ENCODE assay signal across 1 cellular context in genomic region chr18:51168031-51168742, GRCh38.
A peak's percentile ranks its signal among the peaks of the same experiment; 100 is the strongest.
TF ChIP-seq lines count a peak whose summit lies in the region.

No MANE protein-coding gene starts in this region.

TF ChIP-seq in H1, 55 proteins besides CTCF, POLR2A, EP300 and RAD21:
- TF ChIP-seq BCL11A (IDR thresholded peaks at IDR 0.05; ENCODE audit: low read depth in 2 of 2, low read length in 2 of 2) = peak in 1 of 2 experiments; percentile 71
- TF ChIP-seq RXRA (IDR thresholded peaks at IDR 0.05; ENCODE audit: insufficient read depth, low read depth, low read length) = no peak
- TF ChIP-seq POLR2AphosphoS5 (IDR thresholded peaks at IDR 0.05; ENCODE audit: low read depth, low read length) = no peak
- no peak for TF ChIP-seq SUZ12 (IDR thresholded peaks at IDR 0.05; ENCODE audit: low read length)
- TF ChIP-seq ATF2 (IDR thresholded peaks at IDR 0.05; ENCODE audit: low read length) = peak; percentile 64; the same call in 1 of the 2 replicates
- peak; percentile 55 for TF ChIP-seq ASH2L (IDR thresholded peaks at IDR 0.05; ENCODE audit: low read length)
- TF ChIP-seq KDM4A (IDR thresholded peaks at IDR 0.05; ENCODE audit: low read depth, low read length, severe bottlenecking) = no peak
- no peak for TF ChIP-seq MAX (IDR thresholded peaks at IDR 0.05)
- TF ChIP-seq TAF1 (IDR thresholded peaks at IDR 0.05; ENCODE audit: low read depth, low read length) = no peak
- no peak for TF ChIP-seq TBP (IDR thresholded peaks at IDR 0.05; ENCODE audit: low read depth, low read length)
- peak; percentile 31; the same call in 1 of the 2 replicates for TF ChIP-seq SP2 (IDR thresholded peaks at IDR 0.05; ENCODE audit: low read length)
- 0 out of 2 replicates have a peak, but pooled peaks have one; percentile 23 for TF ChIP-seq TCF12 (IDR thresholded peaks at IDR 0.05; ENCODE audit: low read depth, low read length)
- peak; percentile 76 for TF ChIP-seq SP1 (IDR thresholded peaks at IDR 0.05; ENCODE audit: low read depth, low read length)
- TF ChIP-seq CHD2 (IDR thresholded peaks at IDR 0.05; ENCODE audit: low read length) = 0 out of 2 replicates have a peak, but pooled peaks have one; percentile 34
- no peak for TF ChIP-seq FOSL1 (IDR thresholded peaks at IDR 0.05; ENCODE audit: insufficient read depth, low read depth, low read length)
- no peak for TF ChIP-seq CBX5 (IDR thresholded peaks at IDR 0.05; ENCODE audit: low read depth, low read length)
- TF ChIP-seq NRF1 (IDR thresholded peaks at IDR 0.05; ENCODE audit: low read depth, low read length) = no peak
- TF ChIP-seq SAP30 (IDR thresholded peaks at IDR 0.05; ENCODE audit: insufficient read depth, insufficient replicate concordance, low read length) = no peak
- TF ChIP-seq SIX5 (IDR thresholded peaks at IDR 0.05; ENCODE audit: low read depth, low read length) = no peak
- TF ChIP-seq SP4 (IDR thresholded peaks at IDR 0.05; ENCODE audit: low read length) = no peak
- TF ChIP-seq HDAC6 (IDR thresholded peaks at IDR 0.05; ENCODE audit: low read depth, low read length) = no peak
- TF ChIP-seq ZNF274 (IDR thresholded peaks at IDR 0.05; ENCODE audit: borderline replicate concordance, extremely low read depth, low read length) = no peak
- no peak for TF ChIP-seq EZH2 (IDR thresholded peaks at IDR 0.05; ENCODE audit: low read depth, low read length, severe bottlenecking)
- 0 out of 2 replicates have a peak, but pooled peaks have one; percentile 10 for TF ChIP-seq POU5F1 (IDR thresholded peaks at IDR 0.05; ENCODE audit: low read depth, low read length)
- no peak for TF ChIP-seq SIN3A (conservative IDR thresholded peaks at IDR 0.05 in 1 of 2, IDR thresholded peaks at IDR 0.05 in 1 of 2; ENCODE audit: low read depth in 1 of 2, low read length in 2 of 2)
- TF ChIP-seq ATF3 (IDR thresholded peaks at IDR 0.05; ENCODE audit: insufficient read depth, low read depth, low read length) = no peak
- TF ChIP-seq HDAC2 (IDR thresholded peaks at IDR 0.05; ENCODE audit: borderline replicate concordance in 1 of 2, low read depth in 2 of 2, low read length in 2 of 2) = 0 out of 4 replicates have a peak, but pooled peaks of 1 of the 2 experiments have one; percentile 38
- TF ChIP-seq CREB1 (IDR thresholded peaks at IDR 0.05) = no peak
- no peak for TF ChIP-seq PHF8 (conservative IDR thresholded peaks at IDR 0.05; ENCODE audit: low read depth, low read length)
- no peak for TF ChIP-seq TAF7 (optimal IDR thresholded peaks at IDR 0.05; ENCODE audit: borderline replicate concordance, low read depth, low read length)
- TF ChIP-seq CBX8 (IDR thresholded peaks at IDR 0.05; ENCODE audit: borderline replicate concordance, low read depth, low read length) = no peak
- TF ChIP-seq CEBPB (IDR thresholded peaks at IDR 0.05; ENCODE audit: low read depth, low read length) = peak; percentile 88
- TF ChIP-seq TEAD4 (IDR thresholded peaks at IDR 0.05; ENCODE audit: low read depth, low read length) = peak; percentile 95
- peak; percentile 88 for TF ChIP-seq NANOG (IDR thresholded peaks at IDR 0.05; ENCODE audit: insufficient read depth, low read depth, low read length, poor library complexity, severe bottlenecking)
- no peak for TF ChIP-seq GABPA (IDR thresholded peaks at IDR 0.05; ENCODE audit: borderline replicate concordance, insufficient read depth, low read length)
- TF ChIP-seq RFX5 (IDR thresholded peaks at IDR 0.05; ENCODE audit: borderline replicate concordance, low read depth, low read length) = no peak
- no peak for TF ChIP-seq USF2 (IDR thresholded peaks at IDR 0.05; ENCODE audit: low read length)
- TF ChIP-seq BRCA1 (IDR thresholded peaks at IDR 0.05; ENCODE audit: low read depth, low read length) = no peak
- TF ChIP-seq SRF (IDR thresholded peaks at IDR 0.05; ENCODE audit: low read depth, low read length) = no peak
- TF ChIP-seq KDM1A (IDR thresholded peaks at IDR 0.05; ENCODE audit: borderline replicate concordance, low read length) = 0 out of 2 replicates have a peak, but pooled peaks have one; percentile 50
- TF ChIP-seq CHD1 (IDR thresholded peaks at IDR 0.05; ENCODE audit: low read depth, low read length) = no peak
- TF ChIP-seq CHD7 (IDR thresholded peaks at IDR 0.05; ENCODE audit: insufficient replicate concordance, low read length) = peak; percentile 76
- TF ChIP-seq YY1 (IDR thresholded peaks at IDR 0.05; ENCODE audit: low read depth, low read length) = peak; percentile 70
- TF ChIP-seq RNF2 (IDR thresholded peaks at IDR 0.05; ENCODE audit: borderline replicate concordance, low read depth, low read length, missing control alignments, poor library complexity, severe bottlenecking) = no peak
- peak; percentile 78 for TF ChIP-seq CTBP2 (IDR thresholded peaks at IDR 0.05; ENCODE audit: borderline replicate concordance, insufficient read depth, insufficient read length, low read length)
- no peak for TF ChIP-seq RBBP5 (IDR thresholded peaks at IDR 0.05; ENCODE audit: borderline replicate concordance, low read depth, low read length)
- TF ChIP-seq EGR1 (IDR thresholded peaks at IDR 0.05; ENCODE audit: borderline replicate concordance, low read depth, low read length) = 0 out of 2 replicates have a peak, but pooled peaks have one; percentile 16
- TF ChIP-seq SIRT6 (IDR thresholded peaks at IDR 0.05; ENCODE audit: low read length) = no peak
- no peak for TF ChIP-seq KDM5A (IDR thresholded peaks at IDR 0.05; ENCODE audit: low read length)
- TF ChIP-seq MAFK (IDR thresholded peaks at IDR 0.05; ENCODE audit: low read depth, low read length) = no peak
- TF ChIP-seq JUN (IDR thresholded peaks at IDR 0.05; ENCODE audit: low read depth, low read length) = no peak
- TF ChIP-seq GTF2F1 (IDR thresholded peaks at IDR 0.05; ENCODE audit: borderline replicate concordance, low read depth, low read length) = no peak
- TF ChIP-seq BACH1 (IDR thresholded peaks at IDR 0.05; ENCODE audit: low read length) = no peak
- peak; percentile 9; the same call in 1 of the 2 replicates for TF ChIP-seq JUND (IDR thresholded peaks at IDR 0.05; ENCODE audit: low read length)
- TF ChIP-seq E2F6 (IDR thresholded peaks at IDR 0.05) = no peak
